Comparison of ENCODE assay signal across 18 cellular contexts in the genomic region with DNA sequence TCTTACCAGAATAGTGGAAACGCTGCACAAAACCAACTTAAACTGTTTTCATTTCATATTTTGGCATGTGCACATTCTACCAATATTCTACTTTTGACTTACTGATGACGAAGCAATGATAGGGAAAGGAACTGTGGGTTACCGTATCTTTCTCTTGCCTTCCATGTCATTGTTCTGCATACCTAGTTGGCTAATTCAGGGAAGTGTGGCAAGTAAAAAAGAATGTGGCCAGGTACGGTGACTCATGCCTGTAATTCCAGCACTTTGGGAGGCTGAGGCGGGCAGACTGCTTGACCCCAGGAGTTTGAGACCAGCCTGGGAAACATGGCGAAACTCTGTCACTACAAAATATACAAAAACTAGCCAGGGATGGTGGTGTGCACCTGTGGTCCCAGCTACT.
"Had no signal": no experiment of that assay in that cellular context is flagged by ENCODE, and none has a peak within 500 bp of the region (broad histone marks: within the 10 kb centered on the region; RNA-seq: fewer than 3 reads in every experiment).

No MANE protein-coding gene starts in this region.

- H3K36me3 Mint-ChIP-seq: activated naive CD8-positive, alpha-beta T cell treated with anti-CD3 and anti-CD28 coated beads, Interleukin-2, amount 10 ng/mL, durations not matched to agents 7 days and 5 days; mesothelial cell of epicardium had no signal

- H3K36me3 ChIP-seq: ascending aorta, cardiac muscle cell, heart right ventricle, right lobe of liver, suprapubic skin had no signal

- H3K4me1 Mint-ChIP-seq: activated CD4-positive, alpha-beta T cell treated with anti-CD3 and anti-CD28 coated beads for 36 hours; mesothelial cell of epicardium had no signal

- H3K27ac ChIP-seq: ascending aorta, cardiac muscle cell, heart right ventricle, right lobe of liver, spleen, suprapubic skin had no signal

- H3K9me3 ChIP-seq: ascending aorta, heart right ventricle, right lobe of liver, spleen, suprapubic skin had no signal

- DNase-seq: activated CD4-positive, alpha-beta T cell treated with anti-CD3 and anti-CD28 coated beads for 36 hours; activated CD8-positive, alpha-beta memory T cell treated with anti-CD3 and anti-CD28 coated beads, Interleukin-2, amount 50 U/mL, for 4 hours; activated CD8-positive, alpha-beta T cell treated with anti-CD3 and anti-CD28 coated beads for 36 hours; activated naive CD8-positive, alpha-beta T cell treated with anti-CD3 and anti-CD28 coated beads, Interleukin-2, amount 10 ng/mL, durations not matched to agents 7 days and 5 days; activated T-cell treated with anti-CD3 and anti-CD28 coated beads, Interleukin-2, amount 50 U/mL, for 72 hours; foreskin melanocyte; heart right ventricle; left ventricle myocardium superior; right lobe of liver; spleen; stimulated activated CD4-positive, alpha-beta T cell treated with anti-CD3 and anti-CD28 coated beads, Interleukin-2, amount 100 ng/mL, for 24 hours; stimulated activated naive CD8-positive, alpha-beta T cell treated with anti-CD3 and anti-CD28 coated beads, Interleukin-15, Interleukin-2, amounts not matched to agents 100 U/mL and 50 U/mL, for 24 hours; SW 1271; T-helper 9 cell had no signal

- H3K9me3 Mint-ChIP-seq: activated CD8-positive, alpha-beta T cell treated with anti-CD3 and anti-CD28 coated beads for 36 hours; activated naive CD8-positive, alpha-beta T cell treated with anti-CD3 and anti-CD28 coated beads, Interleukin-2, amount 10 ng/mL, durations not matched to agents 7 days and 5 days; activated T-cell treated with anti-CD3 and anti-CD28 coated beads, Interleukin-2, amount 50 U/mL, for 72 hours; mesothelial cell of epicardium had no signal

- H3K4me1 ChIP-seq: ascending aorta, heart right ventricle, right lobe of liver, suprapubic skin had no signal

- H3K4me3 ChIP-seq: ascending aorta, cardiac muscle cell, heart right ventricle, right lobe of liver, spleen, suprapubic skin had no signal

- H3K27me3 Mint-ChIP-seq: activated CD4-positive, alpha-beta T cell treated with anti-CD3 and anti-CD28 coated beads for 36 hours; activated CD8-positive, alpha-beta T cell treated with anti-CD3 and anti-CD28 coated beads for 36 hours; activated naive CD8-positive, alpha-beta T cell treated with anti-CD3 and anti-CD28 coated beads, Interleukin-2, amount 10 ng/mL, durations not matched to agents 7 days and 5 days had no signal

- H3K4me3 Mint-ChIP-seq: activated CD4-positive, alpha-beta T cell treated with anti-CD3 and anti-CD28 coated beads for 36 hours; activated CD8-positive, alpha-beta T cell treated with anti-CD3 and anti-CD28 coated beads for 36 hours; activated naive CD8-positive, alpha-beta T cell treated with anti-CD3 and anti-CD28 coated beads, Interleukin-2, amount 10 ng/mL, durations not matched to agents 7 days and 5 days; activated T-cell treated with anti-CD3 and anti-CD28 coated beads, Interleukin-2, amount 50 U/mL, for 72 hours; mesothelial cell of epicardium had no signal

- H3K27ac Mint-ChIP-seq: activated CD4-positive, alpha-beta T cell treated with anti-CD3 and anti-CD28 coated beads for 36 hours; activated CD8-positive, alpha-beta T cell treated with anti-CD3 and anti-CD28 coated beads for 36 hours; activated naive CD8-positive, alpha-beta T cell treated with anti-CD3 and anti-CD28 coated beads, Interleukin-2, amount 10 ng/mL, durations not matched to agents 7 days and 5 days; activated T-cell treated with anti-CD3 and anti-CD28 coated beads, Interleukin-2, amount 50 U/mL, for 72 hours; mesothelial cell of epicardium had no signal

- ATAC-seq: activated CD4-positive, alpha-beta T cell treated with anti-CD3 and anti-CD28 coated beads for 36 hours; activated CD8-positive, alpha-beta T cell treated with anti-CD3 and anti-CD28 coated beads for 36 hours; activated T-cell treated with anti-CD3 and anti-CD28 coated beads, Interleukin-2, amount 50 U/mL, for 72 hours; heart right ventricle; left ventricle myocardium superior; right lobe of liver; stimulated activated naive CD8-positive, alpha-beta T cell treated with anti-CD3 and anti-CD28 coated beads, Interleukin-15, Interleukin-2, amounts not matched to agents 100 U/mL and 50 U/mL, for 24 hours had no signal

- H3K27me3 ChIP-seq: ascending aorta, cardiac muscle cell, heart right ventricle, right lobe of liver, spleen, suprapubic skin had no signal
